In genomic region chr15:39935241-39935640, GRCh38 we compare ENCODE assay signal across 1 cellular context.
TF ChIP-seq lines count a peak whose summit lies in the region.

No MANE protein-coding gene starts in this region.

TF ChIP-seq in HepG2, 621 proteins besides CTCF, POLR2A, EP300 and RAD21:
- TF ChIP-seq RCOR2 (CRISPR knock-in tag; IDR thresholded peaks at IDR 0.05): no peak
- no peak for TF ChIP-seq ZNF652 (CRISPR knock-in tag; IDR thresholded peaks at IDR 0.05; ENCODE audit: borderline replicate concordance, low read depth)
- no peak for TF ChIP-seq MIER2 (CRISPR knock-in tag; IDR thresholded peaks at IDR 0.05)
- TF ChIP-seq ZBTB42 (CRISPR knock-in tag; IDR thresholded peaks at IDR 0.05): no peak
- no peak for TF ChIP-seq ZBTB33 (CRISPR knock-in tag; IDR thresholded peaks at IDR 0.05)
- TF ChIP-seq CEBPB (IDR thresholded peaks at IDR 0.05; ENCODE audit: borderline replicate concordance, low read depth, low read length): no peak
- TF ChIP-seq ZFP62 (CRISPR knock-in tag; IDR thresholded peaks at IDR 0.05): no peak
- TF ChIP-seq LRRFIP1 (CRISPR knock-in tag; conservative IDR thresholded peaks at IDR 0.05): no peak
- TF ChIP-seq ZBTB38 (CRISPR knock-in tag; IDR thresholded peaks at IDR 0.05): no peak
- no peak for TF ChIP-seq EED (CRISPR knock-in tag; IDR thresholded peaks at IDR 0.05)
- no peak for TF ChIP-seq RORA (CRISPR knock-in tag; IDR thresholded peaks at IDR 0.05)
- no peak for TF ChIP-seq CENPT (CRISPR knock-in tag; IDR thresholded peaks at IDR 0.05; ENCODE audit: low read depth)
- TF ChIP-seq ZNF33B (CRISPR knock-in tag; IDR thresholded peaks at IDR 0.05): no peak
TF ChIP-seq in HepG2: peak in this region for 0.
